Comparison of ENCODE assay signal across 27 cellular contexts in genomic region chr9:100417815-100418214, GRCh38. TPM values are rescaled to one million over a fixed set of nuclear protein-coding genes. Genes with fewer than 3 reads are reported as not detected.
"Had no signal": no experiment of that assay in that cellular context is flagged by ENCODE, and none has a peak within 500 bp of the region (broad histone marks: within the 10 kb centered on the region; RNA-seq: fewer than 3 reads in every experiment).

No MANE protein-coding gene starts in this region.

- FAIRE-seq: endometrium, islet of Langerhans, keratinocyte had no signal

- H3K27ac ChIP-seq: colonic mucosa, epithelial cell of prostate, esophagus squamous epithelium, gastrocnemius medialis, heart right ventricle, left lung, lower lobe of right lung had no signal

- H3K4me3 ChIP-seq: colonic mucosa, esophagus squamous epithelium, gastrocnemius medialis, heart right ventricle, left lung, lower lobe of right lung, mucosa of descending colon had no signal

- H3K36me3 ChIP-seq: colonic mucosa, esophagus squamous epithelium, gastrocnemius medialis, heart right ventricle, left lung, lower lobe of right lung had no signal

- DNase-seq: colonic mucosa; cortex of kidney; effector CD8-positive, alpha-beta T cell; effector memory CD8-positive, alpha-beta T cell; endodermal cell; erythroblast; esophagus squamous epithelium; foreskin fibroblast; foreskin melanocyte; gastrocnemius medialis; glutamatergic neuron; head of caudate nucleus; heart right ventricle; hippocampal formation; left cardiac atrium; left lung; left ventricle myocardium superior; lower lobe of right lung; mesenchymal stem cell; mucosa of descending colon; naive B cell had no signal

- H3K9me3 ChIP-seq: colonic mucosa, esophagus squamous epithelium, gastrocnemius medialis, heart right ventricle, left lung, lower lobe of right lung, mucosa of descending colon had no signal

- H3K27me3 ChIP-seq: colonic mucosa had no signal

- ATAC-seq: effector memory CD8-positive, alpha-beta T cell; esophagus mucosa; gastrocnemius medialis; heart right ventricle; left cardiac atrium; left lung; left ventricle myocardium superior; lower lobe of right lung; mucosa of descending colon had no signal

- H3K4me1 ChIP-seq: colonic mucosa, esophagus squamous epithelium, gastrocnemius medialis, heart right ventricle, left lung, lower lobe of right lung had no signal

RNA-seq across cellular contexts. Expression of gene TMEFF1, which starts 55.1 kb away (rescaled TPM):
- total RNA-seq: esophagus mucosa, gastrocnemius medialis, left ventricle myocardium superior, lower leg skin had no signal
- polyA plus RNA-seq: keratinocyte had no signal
